Comparison of ENCODE assay signal across 8 cellular contexts in genomic region chr11:67352546-67353316, GRCh38. TPM values are rescaled to one million over a fixed set of nuclear protein-coding genes. Genes with fewer than 3 reads are reported as not detected.
DNase-seq lines count a peak whose midpoint lies in the region; ATAC-seq and TF ChIP-seq lines count a peak whose summit lies in the region.

No MANE protein-coding gene starts in this region.

- no peaks in the 10 kb centered on the region for H3K27me3 Mint-ChIP-seq in activated CD4-positive, alpha-beta T cell treated with anti-CD3 and anti-CD28 coated beads for 36 hours
- H3K27me3 Mint-ChIP-seq in brain = no peaks in the 10 kb centered on the region

- no peaks in the 10 kb centered on the region for H3K9me3 Mint-ChIP-seq in activated CD4-positive, alpha-beta T cell treated with anti-CD3 and anti-CD28 coated beads for 36 hours (ENCODE audit: low read depth)
- peaks cover 0 to 4% (median 0%) of the 10 kb centered on the region in 5 experiments for H3K9me3 Mint-ChIP-seq in brain

- H3K27ac ChIP-seq in layer of hippocampus (ENCODE audit: low read depth, low read length) = peak overlapping the region; percentile 98
- H3K27ac ChIP-seq in suprapubic skin = peak overlapping the region; percentile 98

- no peaks in the 10 kb centered on the region for H3K36me3 Mint-ChIP-seq in activated CD4-positive, alpha-beta T cell treated with anti-CD3 and anti-CD28 coated beads for 36 hours (ENCODE audit: low read depth)
- H3K36me3 Mint-ChIP-seq in brain = no peaks in the 10 kb centered on the region

- H3K9me3 ChIP-seq in suprapubic skin = no peaks in the 10 kb centered on the region

- CTCF ChIA-PET in activated CD4-positive, alpha-beta T cell treated with anti-CD3 and anti-CD28 coated beads for 36 hours (lab: Charles Lee) = interaction anchor here (0.6 to 12.6 kb wide), 15 partner anchors 11 to 675 kb away, joined by 3 to 445 read pairs (median 5); partner anchors contain the start of genes CLCF1, PPP1CA, RAD9A and RBM4B

- peaks cover 54% of the 10 kb centered on the region for H3K4me1 Mint-ChIP-seq in activated CD4-positive, alpha-beta T cell treated with anti-CD3 and anti-CD28 coated beads for 36 hours
- H3K4me1 Mint-ChIP-seq in brain = peaks cover 45% of the 10 kb centered on the region

- intact Hi-C loops in activated CD4-positive, alpha-beta T cell treated with anti-CD3 and anti-CD28 coated beads for 36 hours (cut with DNase I, micrococcal nuclease) = loop anchor here (1.0 to 10.0 kb wide), 18 partner anchors 36 to 455 kb away; partner anchors contain the start of genes NUDT8 (in 2 of the 2), AIP (in 1 of the 2), ANKRD13D (in 1 of the 2) and GSTP1 (in 1 of the 2)

- H3K27ac Mint-ChIP-seq in activated CD4-positive, alpha-beta T cell treated with anti-CD3 and anti-CD28 coated beads for 36 hours = peak overlapping the region; percentile 99
- H3K27ac Mint-ChIP-seq in brain = peak overlapping the region; percentile 95 to 98 (median 96)

- H3K4me1 ChIP-seq in suprapubic skin = peaks cover 73% of the 10 kb centered on the region

- 10% methylated on average over 24 of the region's 25 CpGs for WGBS in suprapubic skin

- ATAC-seq in activated CD4-positive, alpha-beta T cell treated with anti-CD3 and anti-CD28 coated beads for 36 hours = peak; percentile 34
- peak; percentile 1 for ATAC-seq in HG02840 (IDR thresholded peaks at IDR 0.05; ENCODE audit: low FRiP score, unreplicated experiment)

- POLR2A ChIA-PET in activated CD4-positive, alpha-beta T cell treated with anti-CD3 and anti-CD28 coated beads for 36 hours (lab: Charles Lee) = interaction anchor here (0.7 to 0.9 kb wide), 2 partner anchors 39 to 113 kb away, joined by 3 read pairs; partner anchors contain the start of gene RAD9A

- no peak for TF ChIP-seq POLR2A in suprapubic skin (IDR thresholded peaks at IDR 0.05)

- TF ChIP-seq EP300 in suprapubic skin (IDR thresholded peaks at IDR 0.05) = no peak

- H3K36me3 ChIP-seq in suprapubic skin = no peaks in the 10 kb centered on the region

- H3K4me3 ChIP-seq in suprapubic skin = peak overlapping the region; percentile 73

- TF ChIP-seq CTCF in brain (conservative IDR thresholded peaks at IDR 0.05) (no peak), suprapubic skin (IDR thresholded peaks at IDR 0.05) (peak in 1 of 2 donors; percentile 2)

- H3K4me3 Mint-ChIP-seq in activated CD4-positive, alpha-beta T cell treated with anti-CD3 and anti-CD28 coated beads for 36 hours = peak overlapping the region; percentile 95
- H3K4me3 Mint-ChIP-seq in brain = peak overlapping the region; percentile 93 to 98 (median 95)

- DNase-seq in activated CD4-positive, alpha-beta T cell treated with anti-CD3 and anti-CD28 coated beads for 36 hours = no peak
- no peak for DNase-seq in activated CD4-positive, alpha-beta T cell treated with anti-CD3 and anti-CD28 coated beads, Interleukin-2, amount 50 U/mL, for 4 hours
- peak; percentile 54 for DNase-seq in NOMO-1 treated with dmso at 0.1 percent for 144 hours (lab: John Stamatoyannopoulos, UW; ENCODE audit: unreplicated experiment)
- DNase-seq in suprapubic skin (ENCODE audit: low spot score in 2 of 2) = no peak
- DNase-seq in NCI-H187 treated with DMSO at 0.1 percent for 48 hours (lab: John Stamatoyannopoulos, UW) = no peak

- no peaks in the 10 kb centered on the region for H3K27me3 ChIP-seq in layer of hippocampus (ENCODE audit: control insufficient read depth, insufficient read depth, low read length)
- no peaks in the 10 kb centered on the region for H3K27me3 ChIP-seq in suprapubic skin

RNA-seq across cellular contexts. Expression of gene POLD4, which starts 0.6 kb away (rescaled TPM):
- 10 to 100 TPM; 31.3 to 37.5 TPM for total RNA-seq in activated CD4-positive, alpha-beta T cell treated with anti-CD3 and anti-CD28 coated beads for 36 hours
- polyA plus RNA-seq in brain (ENCODE audit: insufficient read depth, low read depth, low replicate concordance) = 39.3 TPM
- 10 to 100 TPM; 54.5 to 75.7 (median 65.0) TPM for total RNA-seq in suprapubic skin

RNA-seq across cellular contexts. Expression of gene CLCF1, which starts 20.7 kb away (rescaled TPM):
- total RNA-seq in activated CD4-positive, alpha-beta T cell treated with anti-CD3 and anti-CD28 coated beads for 36 hours = under 1 TPM; 0.09 to 0.27 TPM
- 0.46 TPM for polyA plus RNA-seq in brain (ENCODE audit: insufficient read depth, low read depth, low replicate concordance)
- total RNA-seq in suprapubic skin = 1 to 10 TPM; 2.7 to 5.5 (median 4.0) TPM

RNA-seq across cellular contexts. Expression of gene RAD9A, which starts 39.1 kb away (rescaled TPM):
- total RNA-seq in activated CD4-positive, alpha-beta T cell treated with anti-CD3 and anti-CD28 coated beads for 36 hours = 10 to 100 TPM; 28.8 to 30.0 TPM
- 18.0 TPM for polyA plus RNA-seq in brain (ENCODE audit: insufficient read depth, low read depth, low replicate concordance)
- total RNA-seq in suprapubic skin = 10 to 100 TPM; 24.1 to 86.9 (median 28.5) TPM

RNA-seq across cellular contexts. Expression of gene PPP1CA, which starts 48.9 kb away (rescaled TPM):
- total RNA-seq in activated CD4-positive, alpha-beta T cell treated with anti-CD3 and anti-CD28 coated beads for 36 hours = 100 to 1,000 TPM; 199 to 227 TPM
- 231 TPM for polyA plus RNA-seq in brain (ENCODE audit: insufficient read depth, low read depth, low replicate concordance)
- 100 to 1,000 TPM in 3 of 4 donors, 10 to 100 TPM in 1; 75.6 to 158 (median 121) TPM for total RNA-seq in suprapubic skin

RNA-seq across cellular contexts. Expression of gene SSH3, which starts 49.4 kb away (rescaled TPM):
- total RNA-seq in activated CD4-positive, alpha-beta T cell treated with anti-CD3 and anti-CD28 coated beads for 36 hours = 10 to 100 TPM in 1 of 2 experiments, 1 to 10 TPM in 1; 6.0 to 11.1 TPM
- 10.2 TPM for polyA plus RNA-seq in brain (ENCODE audit: insufficient read depth, low read depth, low replicate concordance)
- total RNA-seq in suprapubic skin = 100 to 1,000 TPM in 1 of 4 donors, 10 to 100 TPM in 3; 49.4 to 107 (median 63.9) TPM
